Comparison of ENCODE assay signal across 20 cellular contexts in the genomic region with DNA sequence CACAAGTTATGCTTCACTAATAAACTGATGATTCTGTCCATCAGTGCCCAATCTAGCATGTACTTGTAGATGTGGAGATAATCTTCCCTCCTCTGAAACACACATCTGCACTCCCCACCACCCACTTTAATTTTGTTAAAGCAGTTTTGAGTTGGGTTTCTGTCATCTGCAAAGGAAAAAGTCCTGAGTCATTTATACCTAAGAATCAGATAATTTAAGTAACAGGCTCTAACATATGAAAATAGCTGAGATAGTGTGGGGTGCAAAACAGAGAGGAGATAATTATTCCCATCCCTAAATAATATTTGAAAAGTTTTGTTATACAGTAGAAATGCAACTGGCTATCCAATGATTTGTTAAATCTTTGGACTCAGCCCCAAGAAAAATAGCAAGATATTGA.
DNase-seq lines count a peak whose midpoint lies in the region; ATAC-seq, FAIRE-seq and TF ChIP-seq lines count a peak whose summit lies in the region.
"Had no signal": no experiment of that assay in that cellular context is flagged by ENCODE, and none has a peak within 500 bp of the region (broad histone marks: within the 10 kb centered on the region; RNA-seq: fewer than 3 reads in every experiment).

No MANE protein-coding gene starts in this region.

- no peak overlapping the region for H3K14ac ChIP-seq in IMR-90 (replicated peaks; ENCODE audit: low read depth, low read length)

- peak overlapping the region in 1 of 2 donors; percentile 38 for H3K4me3 Mint-ChIP-seq in activated T-cell treated with anti-CD3 and anti-CD28 coated beads, Interleukin-2, amount 50 U/mL, for 72 hours
- H3K4me3 Mint-ChIP-seq: B cell; CD4-positive, CD25-positive, alpha-beta regulatory T cell; CD8-positive, alpha-beta T cell had no signal

- no peak overlapping the region; the same call in 1 of the 2 replicates for H3K23ac ChIP-seq in IMR-90 (ENCODE audit: low read depth, low read length)

- POLR2A ChIA-PET in IMR-90 (lab: Charles Lee; ENCODE audit: unreplicated experiment) (no interaction called here), K562 (lab: Yijun Ruan, JAX) (interaction anchor here (0.9 to 4.6 kb wide), 2 partner anchors 11 to 13 kb away, joined by 6 to 52 read pairs; no protein-coding TSS in a partner anchor)

- H3K4me2 ChIP-seq in IMR-90 (ENCODE audit: low read depth, low read length) (no peak overlapping the region), K562 (ENCODE audit: insufficient read depth, low read length) (0 out of 2 replicates have a peak overlapping the region, but pooled peaks have one; percentile 20)
- H3K4me2 ChIP-seq: BLaER1 had no signal

- H2BK5ac ChIP-seq in IMR-90 (ENCODE audit: low read depth, low read length, poor library complexity, severe bottlenecking): no peak overlapping the region

- H3K9me3 Mint-ChIP-seq in activated T-cell treated with anti-CD3 and anti-CD28 coated beads, Interleukin-2, amount 50 U/mL, for 72 hours: peaks cover 0 to 2% of the 10 kb centered on the region in 2 donors
- H3K9me3 Mint-ChIP-seq: CD8-positive, alpha-beta T cell had no signal

- peaks cover 2 to 7% of the 10 kb centered on the region in 2 donors for H3K36me3 Mint-ChIP-seq in activated T-cell treated with anti-CD3 and anti-CD28 coated beads, Interleukin-2, amount 50 U/mL, for 72 hours (ENCODE audit: insufficient read depth in 2 of 2)

- no peak overlapping the region for H3K27ac ChIP-seq in IMR-90 (ENCODE audit: insufficient read depth, low read length)
- H3K27ac ChIP-seq in K562 (ENCODE audit: extremely low read depth, low read depth, low read length): no peak overlapping the region
- H3K27ac ChIP-seq: BLaER1, C4-2B had no signal

- H4K20me1 ChIP-seq in IMR-90 (ENCODE audit: insufficient read depth, low read length) (no peaks in the 10 kb centered on the region), K562 (replicated peaks; ENCODE audit: control insufficient read depth, insufficient read depth, low read length) (no peaks in the 10 kb centered on the region)
- H4K20me1 ChIP-seq: BLaER1 had no signal

- no peak overlapping the region for H3K56ac ChIP-seq in IMR-90 (ENCODE audit: extremely low read depth, insufficient read depth, low read length)

- in situ Hi-C loops in IMR-90 (cut with MboI; ENCODE audit: low sequenced_read_pairs): no loop called here
- in situ Hi-C loops in K562 (cut with MboI): no loop called here

- H2AFZ ChIP-seq in IMR-90 (replicated peaks; ENCODE audit: low read length, poor library complexity): no peak overlapping the region
- no peak overlapping the region for H2AFZ ChIP-seq in K562 (ENCODE audit: low read depth, low read length)

- no peak for TF ChIP-seq CTCF in IMR-90 (conservative IDR thresholded peaks at IDR 0.05; ENCODE audit: low read depth, low read length)
- TF ChIP-seq CTCF in K562 (IDR thresholded peaks at IDR 0.05 in 2 of 3, conservative IDR thresholded peaks at IDR 0.05 in 1 of 3; ENCODE audit: insufficient read depth in 2 of 3, low read depth in 1 of 3, low read length in 3 of 3): no peak

- no peak overlapping the region for H4K91ac ChIP-seq in IMR-90 (ENCODE audit: insufficient read depth, low read depth, low read length)

- no peak overlapping the region for H3K4me3 ChIP-seq in IMR-90 (ENCODE audit: insufficient read depth, low read depth, low read length)
- no peak overlapping the region for H3K4me3 ChIP-seq in K562
- H3K4me3 ChIP-seq: BLaER1, HAP-1 had no signal

- no peak overlapping the region for H2AK9ac ChIP-seq in IMR-90 (replicated peaks; ENCODE audit: low read depth, low read length, poor library complexity)

- H3K27me3 ChIP-seq in IMR-90 (ENCODE audit: control insufficient read depth, insufficient read depth, low read length): peaks cover 4% of the 10 kb centered on the region; the same call in 1 of the 2 replicates
- H3K27me3 ChIP-seq in K562 (ENCODE audit: control insufficient read depth in 2 of 2, insufficient read depth in 2 of 2, low read length in 2 of 2): no peaks in the 10 kb centered on the region
- H3K27me3 ChIP-seq: BLaER1 had no signal

- TF ChIP-seq RAD21 in IMR-90 (IDR thresholded peaks at IDR 0.05; ENCODE audit: low read length): no peak
- TF ChIP-seq RAD21 in K562 (CRISPR knock-in tag; conservative IDR thresholded peaks at IDR 0.05 in 1 of 2, IDR thresholded peaks at IDR 0.05 in 1 of 2): no peak

- H3K4me1 ChIP-seq in IMR-90 (ENCODE audit: control insufficient read depth, insufficient read depth, low read length) (peaks cover 2% of the 10 kb centered on the region; the same call in 1 of the 2 replicates), K562 (replicated peaks in 1 of 2; ENCODE audit: control insufficient read depth in 2 of 2, insufficient read depth in 2 of 2, low read length in 2 of 2) (peaks cover 0 to 16% of the 10 kb centered on the region in 2 experiments; a peak in 2 of 5 replicates)
- H3K4me1 ChIP-seq: Caco-2, HAP-1 had no signal

- intact Hi-C loops in IMR-90 (cut with micrococcal nuclease) (no loop called here), K562 (cut with micrococcal nuclease) (no loop called here)

- peak overlapping the region; percentile 81 for H3K27ac Mint-ChIP-seq in activated T-cell treated with anti-CD3 and anti-CD28 coated beads, Interleukin-2, amount 50 U/mL, for 72 hours
- H3K27ac Mint-ChIP-seq: B cell; CD4-positive, CD25-positive, alpha-beta regulatory T cell; CD8-positive, alpha-beta T cell had no signal

- H3K9me1 ChIP-seq in IMR-90 (ENCODE audit: insufficient read depth, low read length) (no peaks in the 10 kb centered on the region), K562 (ENCODE audit: control insufficient read depth, insufficient read depth, low read length) (no peaks in the 10 kb centered on the region)

- CTCF ChIA-PET in IMR-90 (lab: Yijun Ruan, JAX): interaction anchor here (1.2 to 2.4 kb wide), 2 partner anchors 17 to 76 kb away, joined by 3 to 16 read pairs; no protein-coding TSS in a partner anchor
- CTCF ChIA-PET in K562 (lab: Yijun Ruan, JAX; ENCODE audit: low intra/inter-chr PET ratio): no interaction called here

- no peak for TF ChIP-seq POLR2A in IMR-90 (IDR thresholded peaks at IDR 0.05; ENCODE audit: low read depth, low read length)
- TF ChIP-seq POLR2A in K562 (conservative IDR thresholded peaks at IDR 0.05): no peak

- no peak for FAIRE-seq in K562 (lab: Jason Lieb, UNC)
- FAIRE-seq: GM18507 had no signal

- no peak overlapping the region for H3K4ac ChIP-seq in IMR-90 (ENCODE audit: low read depth, low read length)

- BruUV-seq in IMR-90 (replicated peaks; lab: Mats Ljungman, UMichigan) (no TSS peak), K562 (replicated peaks; lab: Mats Ljungman, UMichigan) (no TSS peak)

- no peak overlapping the region for H2BK20ac ChIP-seq in IMR-90 (ENCODE audit: low read depth, low read length)

- peaks cover 21% of the 10 kb centered on the region for H3K79me2 ChIP-seq in K562 (ENCODE audit: control insufficient read depth, insufficient read depth, low read length)

- dilution Hi-C loops in IMR-90 (cut with HindIII; ENCODE audit: low sequenced_read_pairs, unreplicated experiment): no loop called here

- peaks cover 29% of the 10 kb centered on the region for H3K4me1 Mint-ChIP-seq in activated T-cell treated with anti-CD3 and anti-CD28 coated beads, Interleukin-2, amount 50 U/mL, for 72 hours (ENCODE audit: low read depth)

- H3K9me3 ChIP-seq in IMR-90 (ENCODE audit: control insufficient read depth, insufficient read depth, low read length) (no peaks in the 10 kb centered on the region), K562 (replicated peaks; ENCODE audit: control insufficient read depth, insufficient read depth, low read depth, low read length) (no peaks in the 10 kb centered on the region; the same call in none of the 2 replicates)
- H3K9me3 ChIP-seq: Caco-2, HAP-1 had no signal

- no peaks in the 10 kb centered on the region for H3K79me1 ChIP-seq in IMR-90 (ENCODE audit: low read depth in 1 of 2, low read length in 2 of 2)

- no peak overlapping the region for H3K18ac ChIP-seq in IMR-90 (ENCODE audit: low read depth, low read length)

- no peaks in the 10 kb centered on the region for H3K36me3 ChIP-seq in IMR-90 (ENCODE audit: control insufficient read depth, insufficient read depth, low read length)
- H3K36me3 ChIP-seq in K562 (ENCODE audit: control insufficient read depth, insufficient read depth, low read length): peaks cover 12% of the 10 kb centered on the region
- H3K36me3 ChIP-seq: BLaER1, HAP-1 had no signal

- no peak overlapping the region for H2AK5ac ChIP-seq in IMR-90 (ENCODE audit: low read depth, low read length)

- no peak for ATAC-seq in activated T-cell treated with anti-CD3 and anti-CD28 coated beads, Interleukin-2, amount 50 U/mL, for 72 hours (replicated peaks in 1 of 2)
- ATAC-seq in IMR-90 (ENCODE audit: low read depth) (no peak), K562 (no peak)
- ATAC-seq: CD8-positive, alpha-beta T cell had no signal

- no peaks in the 10 kb centered on the region for H3K27me3 Mint-ChIP-seq in activated T-cell treated with anti-CD3 and anti-CD28 coated beads, Interleukin-2, amount 50 U/mL, for 72 hours (ENCODE audit: low read depth)

- H4K5ac ChIP-seq in IMR-90 (ENCODE audit: low read depth, low read length): no peak overlapping the region

- DNase-seq in activated T-cell treated with anti-CD3 and anti-CD28 coated beads, Interleukin-2, amount 50 U/mL, for 72 hours: no peak
- DNase-seq in activated T-cell treated with anti-CD3 and anti-CD28 coated beads, Interleukin-2, amount 50 U/mL, for 48 hours: no peak
- DNase-seq in IMR-90: no peak
- no peak for DNase-seq in K562 (ENCODE audit: extremely low read depth in 1 of 4, low spot score in 3 of 4)
- DNase-seq in A172 (ENCODE audit: low spot score): no peak
- DNase-seq in occipital lobe (lab: John Stamatoyannopoulos, UW): no peak
- DNase-seq: 8988T; Caco-2; CD4-positive, CD25-positive, alpha-beta regulatory T cell; CD8-positive, alpha-beta T cell; DMS153; EL; GDM1; GOT3; HFFc6 had no signal

- peak overlapping the region; percentile 68; the same call in 1 of the 3 replicates for H2BK15ac ChIP-seq in IMR-90 (ENCODE audit: low read depth, low read length)

- TF ChIP-seq EP300 in K562 (IDR thresholded peaks at IDR 0.05; ENCODE audit: low read length): no peak

- H2BK120ac ChIP-seq in IMR-90 (ENCODE audit: low read depth, low read length): no peak overlapping the region

- H3K9ac ChIP-seq in IMR-90 (ENCODE audit: low read depth, low read length): no peak overlapping the region
- H3K9ac ChIP-seq in K562 (ENCODE audit: insufficient read depth in 1 of 2, low read depth in 2 of 2, low read length in 2 of 2): no peak overlapping the region
- H3K9ac ChIP-seq: BLaER1 had no signal

- no peak overlapping the region for H4K8ac ChIP-seq in IMR-90 (ENCODE audit: low read depth in 2 of 2, low read length in 2 of 2)

TF ChIP-seq in IMR-90, 13 proteins besides CTCF, POLR2A, EP300 and RAD21 (continues in another document):
- TF ChIP-seq NFE2L2 (IDR thresholded peaks at IDR 0.05; ENCODE audit: low read depth, low read length) (no peak), SMC3 (IDR thresholded peaks at IDR 0.05; ENCODE audit: low read depth, low read length) (no peak), RCOR1 (IDR thresholded peaks at IDR 0.05; ENCODE audit: insufficient replicate concordance, low read length) (no peak)

TF ChIP-seq in K562, 482 proteins besides CTCF, POLR2A, EP300 and RAD21:
- TF ChIP-seq ZFPM2 (CRISPR knock-in tag; IDR thresholded peaks at IDR 0.05) (no peak), NFE2 (IDR thresholded peaks at IDR 0.05; ENCODE audit: low read depth) (peak; percentile 62; the same call in 1 of the 2 replicates), C11orf30 (IDR thresholded peaks at IDR 0.05; ENCODE audit: low read depth) (peak; percentile 56)
